In genomic region chr1:172383541-172383940, GRCh38 we compare ENCODE assay signal across 12 cellular contexts. TPM values are rescaled to one million over a fixed set of nuclear protein-coding genes. Genes with fewer than 3 reads are reported as not detected.
DNase-seq lines count a peak whose midpoint lies in the region; ATAC-seq and TF ChIP-seq lines count a peak whose summit lies in the region.
"Had no signal": no experiment of that assay in that cellular context is flagged by ENCODE, and none has a peak within 500 bp of the region (broad histone marks: within the 10 kb centered on the region; RNA-seq: fewer than 3 reads in every experiment).

No MANE protein-coding gene starts in this region.

- H3K4me3 ChIP-seq in brain microvascular endothelial cell (ENCODE audit: low read depth, low read length), result no peak overlapping the region
- H3K4me3 ChIP-seq in left lung, result no peak overlapping the region
- H3K4me3 ChIP-seq: K562 had no signal

- H3K36me3 Mint-ChIP-seq in type B pancreatic cell, result peaks cover 8% of the 10 kb centered on the region

- H3K4me3 Mint-ChIP-seq in type B pancreatic cell, result peak overlapping the region; percentile 58

- H3K4me1 Mint-ChIP-seq in type B pancreatic cell (ENCODE audit: unreplicated experiment), result peaks cover 55% of the 10 kb centered on the region

- peak; percentile 21 for ATAC-seq in left lung
- ATAC-seq in HG02981 (IDR thresholded peaks at IDR 0.05; ENCODE audit: unreplicated experiment), result no peak
- no peak for ATAC-seq in HG02571 (IDR thresholded peaks at IDR 0.05; ENCODE audit: unreplicated experiment)
- ATAC-seq: K562, left lobe of liver had no signal

- intact Hi-C loops in left lung (cut with DNase I), result no loop called here

- H3K36me3 ChIP-seq in brain microvascular endothelial cell (replicated peaks) (no peaks in the 10 kb centered on the region), left lung (no peaks in the 10 kb centered on the region)

- H3K27ac ChIP-seq in brain microvascular endothelial cell (peak overlapping the region; percentile 68), left lung (peak overlapping the region in 1 of 2 donors; percentile 35)

- H3K9me3 Mint-ChIP-seq in type B pancreatic cell, result no peaks in the 10 kb centered on the region

- H3K4me1 ChIP-seq in left lung, result peaks cover 0 to 7% of the 10 kb centered on the region in 2 donors

- H3K27ac Mint-ChIP-seq in type B pancreatic cell, result peak overlapping the region; percentile 75

- no peak for TF ChIP-seq CTCF in brain microvascular endothelial cell (IDR thresholded peaks at IDR 0.05; ENCODE audit: low read depth, low read length, missing control alignments)
- TF ChIP-seq CTCF in left lung (IDR thresholded peaks at IDR 0.05), result no peak
- no peak for TF ChIP-seq CTCF in type B pancreatic cell (conservative IDR thresholded peaks at IDR 0.05)

- H3K9me3 ChIP-seq in left lung, result no peaks in the 10 kb centered on the region

- H3K27me3 Mint-ChIP-seq in type B pancreatic cell, result no peaks in the 10 kb centered on the region

- in situ Hi-C loops in brain microvascular endothelial cell (cut with HindIII; ENCODE audit: low pct_ligation_motif_present, low sequenced_read_pairs), result no loop called here

- peak; percentile 54 for DNase-seq in HCEC 1CT
- peak; percentile 60 for DNase-seq in brain microvascular endothelial cell
- DNase-seq in left lung, result no peak
- DNase-seq in type B pancreatic cell (ENCODE audit: extremely low spot score, unreplicated experiment), result no peak
- DNase-seq in mucosa of gallbladder (ENCODE audit: low spot score), result no peak
- DNase-seq: activated CD4-positive, CD25-positive, alpha-beta regulatory T cell; activated effector memory CD4-positive, alpha-beta T cell treated with anti-CD3 and anti-CD28 coated beads, Interleukin-2, amount 50 U/mL, for 16 hours; RPMI8226 had no signal

- H3K27me3 ChIP-seq in brain microvascular endothelial cell (replicated peaks) (no peaks in the 10 kb centered on the region), left lung (no peaks in the 10 kb centered on the region)

RNA-seq across cellular contexts. Expression of gene C1orf105, which starts 36.9 kb away (rescaled TPM):
- total RNA-seq in left lung (not detected), type B pancreatic cell (ENCODE audit: low replicate concordance) (2.3 TPM in 1 of 2 replicates, not detected in the other), mucosa of gallbladder (not detected)
- total RNA-seq: K562, left lobe of liver had no signal

Comparison
In these comparisons a context has a peak if more than half of its experiments do, and no peak if none do; other contexts are left out.
1. DNase-seq: peak in HCEC 1CT (single experiment) and brain microvascular endothelial cell (single experiment); none in left lung (0 of 2), type B pancreatic cell (single experiment) and mucosa of gallbladder (single experiment).